1 cellular context compared by ENCODE assay signal in genomic region chr4:72112514-72113156, GRCh38.
TF ChIP-seq lines count a peak whose summit lies in the region.

No MANE protein-coding gene starts in this region.

TF ChIP-seq in SK-N-SH, 30 proteins besides CTCF, POLR2A, EP300 and RAD21 (continued from another document):
- TF ChIP-seq NRF1 (IDR thresholded peaks at IDR 0.05; ENCODE audit: low read depth, low read length) (no peak), FOXJ3 (CRISPR knock-in tag; IDR thresholded peaks at IDR 0.05) (no peak), RXRA (IDR thresholded peaks at IDR 0.05; ENCODE audit: borderline replicate concordance, low read depth) (no peak), EZH2phosphoT487 (IDR thresholded peaks at IDR 0.05; ENCODE audit: borderline replicate concordance, low read depth) (no peak), RCOR1 (IDR thresholded peaks at IDR 0.05; ENCODE audit: low read length) (no peak)
- TF ChIP-seq, protein P1, sequence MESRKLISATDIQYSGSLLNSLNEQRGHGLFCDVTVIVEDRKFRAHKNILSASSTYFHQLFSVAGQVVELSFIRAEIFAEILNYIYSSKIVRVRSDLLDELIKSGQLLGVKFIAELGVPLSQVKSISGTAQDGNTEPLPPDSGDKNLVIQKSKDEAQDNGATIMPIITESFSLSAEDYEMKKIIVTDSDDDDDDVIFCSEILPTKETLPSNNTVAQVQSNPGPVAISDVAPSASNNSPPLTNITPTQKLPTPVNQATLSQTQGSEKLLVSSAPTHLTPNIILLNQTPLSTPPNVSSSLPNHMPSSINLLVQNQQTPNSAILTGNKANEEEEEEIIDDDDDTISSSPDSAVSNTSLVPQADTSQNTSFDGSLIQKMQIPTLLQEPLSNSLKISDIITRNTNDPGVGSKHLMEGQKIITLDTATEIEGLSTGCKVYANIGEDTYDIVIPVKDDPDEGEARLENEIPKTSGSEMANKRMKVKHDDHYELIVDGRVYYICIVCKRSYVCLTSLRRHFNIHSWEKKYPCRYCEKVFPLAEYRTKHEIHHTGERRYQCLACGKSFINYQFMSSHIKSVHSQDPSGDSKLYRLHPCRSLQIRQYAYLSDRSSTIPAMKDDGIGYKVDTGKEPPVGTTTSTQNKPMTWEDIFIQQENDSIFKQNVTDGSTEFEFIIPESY (IDR thresholded peaks at IDR 0.05; ENCODE audit: borderline replicate concordance, low read depth) = no peak
- TF ChIP-seq, protein P2, sequence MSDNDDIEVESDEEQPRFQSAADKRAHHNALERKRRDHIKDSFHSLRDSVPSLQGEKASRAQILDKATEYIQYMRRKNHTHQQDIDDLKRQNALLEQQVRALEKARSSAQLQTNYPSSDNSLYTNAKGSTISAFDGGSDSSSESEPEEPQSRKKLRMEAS (IDR thresholded peaks at IDR 0.05; ENCODE audit: low read depth) = peak; percentile 74; the same call in 1 of the 2 replicates
